In the genomic region with DNA sequence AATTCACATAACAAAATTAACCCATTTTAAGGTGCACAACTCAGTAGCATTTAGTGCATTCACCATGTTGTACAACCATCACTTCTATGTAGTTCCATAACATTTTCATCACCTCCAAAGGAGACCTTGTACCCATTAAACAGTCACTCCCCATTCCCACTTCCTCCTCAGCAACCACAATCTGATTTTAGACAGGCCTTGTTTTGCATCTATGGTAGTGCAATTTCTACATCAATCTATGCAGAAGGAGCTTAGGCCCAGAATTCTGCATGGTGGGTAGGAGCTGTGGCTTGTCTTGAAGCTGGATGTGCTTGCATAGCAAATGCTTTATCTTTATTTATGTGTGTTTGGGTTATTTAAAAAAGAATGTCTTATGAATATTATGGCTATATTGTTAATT, we compare ENCODE assay signal across 13 cellular contexts. TPM values are rescaled to one million over a fixed set of nuclear protein-coding genes. Genes with fewer than 3 reads are reported as not detected.
A peak's percentile ranks its signal among the peaks of the same experiment; 100 is the strongest.
DNase-seq lines count a peak whose midpoint lies in the region; ATAC-seq lines count a peak whose summit lies in the region.
"Had no signal": no experiment of that assay in that cellular context is flagged by ENCODE, and none has a peak within 500 bp of the region (broad histone marks: within the 10 kb centered on the region; RNA-seq: fewer than 3 reads in every experiment).

No MANE protein-coding gene starts in this region.

- peaks cover 0 to 2% (median 0%) of the 10 kb centered on the region in 3 donors for H3K9me3 Mint-ChIP-seq in IgD-negative memory B cell
- peaks cover 6% of the 10 kb centered on the region for H3K9me3 Mint-ChIP-seq in T-helper 1 cell treated with Interleukin-12 subunit alpha and Interleukin-12 subunit beta and Interleukin-4 antibody, amounts not matched to agents 30 μg/mL and 1 μg/mL, for 36 hours
- H3K9me3 Mint-ChIP-seq in naive thymus-derived CD4-positive, alpha-beta T cell, result peaks cover 0 to 3% (median 0%) of the 10 kb centered on the region in 11 donors

- intact Hi-C loops in naive thymus-derived CD4-positive, alpha-beta T cell (cut with micrococcal nuclease), result loop anchor here (1.0 to 2.0 kb wide), 6 partner anchors 42 to 209 kb away; no protein-coding TSS in a partner anchor

- peak; percentile 3 for ATAC-seq in naive thymus-derived CD4-positive, alpha-beta T cell
- ATAC-seq in HG02678 (IDR thresholded peaks at IDR 0.05; ENCODE audit: unreplicated experiment), result no peak
- ATAC-seq: K562 had no signal

- H3K9me3 ChIP-seq in naive thymus-derived CD4-positive, alpha-beta T cell (ENCODE audit: control insufficient read depth in 2 of 3, low read length in 3 of 3), result no peaks in the 10 kb centered on the region
- H3K9me3 ChIP-seq: sigmoid colon, thoracic aorta had no signal

- peak overlapping the region; percentile 91 to 99 (median 97) for H3K27ac Mint-ChIP-seq in IgD-negative memory B cell
- peak overlapping the region; percentile 96 for H3K27ac Mint-ChIP-seq in T-helper 1 cell treated with Interleukin-12 subunit alpha and Interleukin-12 subunit beta and Interleukin-4 antibody, amounts not matched to agents 30 μg/mL and 1 μg/mL, for 36 hours
- peak overlapping the region in 7 of 9 donors; percentile 27 to 94 (median 88) for H3K27ac Mint-ChIP-seq in naive thymus-derived CD4-positive, alpha-beta T cell

- H3K27ac ChIP-seq in naive thymus-derived CD4-positive, alpha-beta T cell (ENCODE audit: low read depth, low read length), result peak overlapping the region; percentile 67
- H3K27ac ChIP-seq: foreskin keratinocyte, sigmoid colon, thoracic aorta had no signal

- H3K4me3 Mint-ChIP-seq in IgD-negative memory B cell, result peak overlapping the region; percentile 9 to 70 (median 42)
- H3K4me3 Mint-ChIP-seq in T-helper 1 cell treated with Interleukin-12 subunit alpha and Interleukin-12 subunit beta and Interleukin-4 antibody, amounts not matched to agents 30 μg/mL and 1 μg/mL, for 36 hours, result peak overlapping the region; percentile 43
- H3K4me3 Mint-ChIP-seq in naive thymus-derived CD4-positive, alpha-beta T cell, result peak overlapping the region in 7 of 10 donors; percentile 14 to 79 (median 72)

- POLR2A ChIA-PET in naive thymus-derived CD4-positive, alpha-beta T cell (lab: Charles Lee), result no interaction called here

- no peaks in the 10 kb centered on the region for H3K27me3 Mint-ChIP-seq in IgD-negative memory B cell
- H3K27me3 Mint-ChIP-seq in T-helper 1 cell treated with Interleukin-12 subunit alpha and Interleukin-12 subunit beta and Interleukin-4 antibody, amounts not matched to agents 30 μg/mL and 1 μg/mL, for 36 hours (ENCODE audit: low read depth), result no peaks in the 10 kb centered on the region
- H3K27me3 Mint-ChIP-seq in naive thymus-derived CD4-positive, alpha-beta T cell, result no peaks in the 10 kb centered on the region

- no peaks in the 10 kb centered on the region for H3K36me3 ChIP-seq in naive thymus-derived CD4-positive, alpha-beta T cell (ENCODE audit: control insufficient read depth in 2 of 3, insufficient read depth in 3 of 3, low read length in 3 of 3)
- H3K36me3 ChIP-seq: sigmoid colon, thoracic aorta had no signal

- DNase-seq in GDM1 (lab: John Stamatoyannopoulos, UW) (peak; percentile 32), NCI-H748 (lab: John Stamatoyannopoulos, UW; ENCODE audit: unreplicated experiment) (no peak), NCI-H1417 treated with DMSO at 0.1 percent for 48 hours (lab: John Stamatoyannopoulos, UW) (no peak)
- peak in 3 of 9 donors; percentile 6 to 23 (median 18) for DNase-seq in naive thymus-derived CD4-positive, alpha-beta T cell
- DNase-seq: activated CD8-positive, alpha-beta memory T cell treated with anti-CD3 and anti-CD28 coated beads, Interleukin-2, amount 50 U/mL, for 48 hours; sigmoid colon; T1000 had no signal

- no peaks in the 10 kb centered on the region for H3K27me3 ChIP-seq in naive thymus-derived CD4-positive, alpha-beta T cell (ENCODE audit: control insufficient read depth in 2 of 2, insufficient read depth in 2 of 2, low read length in 2 of 2)
- H3K27me3 ChIP-seq: sigmoid colon had no signal

- H3K4me3 ChIP-seq in naive thymus-derived CD4-positive, alpha-beta T cell (ENCODE audit: low read length), result no peak overlapping the region
- H3K4me3 ChIP-seq: K562, sigmoid colon, thoracic aorta had no signal

- H3K4me1 ChIP-seq in naive thymus-derived CD4-positive, alpha-beta T cell (ENCODE audit: control insufficient read depth in 2 of 2, insufficient read depth in 2 of 2, low read length in 2 of 2), result peaks cover 29 to 32% of the 10 kb centered on the region in 2 donors
- H3K4me1 ChIP-seq: foreskin keratinocyte, sigmoid colon had no signal

- no peaks in the 10 kb centered on the region for H3K36me3 Mint-ChIP-seq in IgD-negative memory B cell
- H3K36me3 Mint-ChIP-seq in T-helper 1 cell treated with Interleukin-12 subunit alpha and Interleukin-12 subunit beta and Interleukin-4 antibody, amounts not matched to agents 30 μg/mL and 1 μg/mL, for 36 hours (ENCODE audit: low read depth), result peaks cover 3% of the 10 kb centered on the region
- H3K36me3 Mint-ChIP-seq in naive thymus-derived CD4-positive, alpha-beta T cell, result peaks cover 0 to 13% (median 0%) of the 10 kb centered on the region in 5 donors

- peaks cover 35 to 68% (median 53%) of the 10 kb centered on the region in 3 donors for H3K4me1 Mint-ChIP-seq in IgD-negative memory B cell
- peaks cover 45% of the 10 kb centered on the region for H3K4me1 Mint-ChIP-seq in T-helper 1 cell treated with Interleukin-12 subunit alpha and Interleukin-12 subunit beta and Interleukin-4 antibody, amounts not matched to agents 30 μg/mL and 1 μg/mL, for 36 hours (ENCODE audit: low read depth)
- peaks cover 22 to 65% (median 50%) of the 10 kb centered on the region in 7 donors for H3K4me1 Mint-ChIP-seq in naive thymus-derived CD4-positive, alpha-beta T cell

- CTCF ChIA-PET in naive thymus-derived CD4-positive, alpha-beta T cell (lab: Charles Lee), result interaction anchor here (0.5 to 1.0 kb wide), 2 partner anchors 32 to 64 kb away, joined by 3 read pairs; no protein-coding TSS in a partner anchor

RNA-seq across cellular contexts. Expression of gene HLA-DQA1, which starts 13.5 kb away (rescaled TPM):
- polyA plus RNA-seq in IgD-negative memory B cell, result 377 TPM
- total RNA-seq in naive thymus-derived CD4-positive, alpha-beta T cell, result 10 to 100 TPM in 4 of 5 experiments, 1 to 10 TPM in 1; 8.5 to 43.4 (median 12.1) TPM
- polyA plus RNA-seq in naive thymus-derived CD4-positive, alpha-beta T cell, result under 1 TPM; 0.59 to 0.67 TPM
- total RNA-seq: foreskin keratinocyte had no signal
- polyA plus RNA-seq: foreskin keratinocyte had no signal

RNA-seq across cellular contexts. Expression of gene HLA-DRB1, which starts 34.0 kb away (rescaled TPM):
- polyA plus RNA-seq in IgD-negative memory B cell, result 1,928 TPM
- total RNA-seq in naive thymus-derived CD4-positive, alpha-beta T cell, result 100 to 1,000 TPM in 1 of 5 experiments, 10 to 100 TPM in 4; 16.4 to 229 (median 52.1) TPM
- polyA plus RNA-seq in naive thymus-derived CD4-positive, alpha-beta T cell, result 10 to 100 TPM in 1 of 2 donors, 1 to 10 TPM in 1; 3.1 to 10.7 TPM
- total RNA-seq: foreskin keratinocyte had no signal

RNA-seq across cellular contexts. Expression of gene HLA-DQB1, which starts 42.8 kb away (rescaled TPM):
- 155 TPM for polyA plus RNA-seq in IgD-negative memory B cell
- total RNA-seq in naive thymus-derived CD4-positive, alpha-beta T cell, result 10 to 100 TPM in 2 of 5 experiments, 1 to 10 TPM in 3; 5.3 to 38.9 (median 9.4) TPM
- polyA plus RNA-seq in naive thymus-derived CD4-positive, alpha-beta T cell, result 1 to 10 TPM; 1.2 to 1.4 TPM
- polyA plus RNA-seq: K562 had no signal

Comparison
In these comparisons a context has a peak if more than half of its experiments do, and no peak if none do; other contexts are left out.
1. RNA of gene HLA-DQA1, which starts 13.5 kb away (polyA plus RNA-seq): 377 TPM in IgD-negative memory B cell (single experiment); 0.59 to 0.67 TPM in naive thymus-derived CD4-positive, alpha-beta T cell; every median in the first group is over 100 times any median in the second.
2. RNA of gene HLA-DRB1, which starts 34.0 kb away (polyA plus RNA-seq): 1,928 TPM in IgD-negative memory B cell (single experiment); 3.1 to 10.7 TPM in naive thymus-derived CD4-positive, alpha-beta T cell; every median in the first group is over 100 times any median in the second.
3. RNA of gene HLA-DQB1, which starts 42.8 kb away (polyA plus RNA-seq): 155 TPM in IgD-negative memory B cell (single experiment); 1.2 to 1.4 TPM in naive thymus-derived CD4-positive, alpha-beta T cell; every median in the first group is over 10 times any median in the second.
4. Peak in every context shown above with its lines, with median percentiles within 50 percentile points of each other: H3K27ac Mint-ChIP-seq and H3K4me3 Mint-ChIP-seq.